Comparison of ENCODE assay signal across 8 cellular contexts in genomic region chr18:49898421-49898820, GRCh38.
DNase-seq lines count a peak whose midpoint lies in the region; ATAC-seq, FAIRE-seq and TF ChIP-seq lines count a peak whose summit lies in the region.

No MANE protein-coding gene starts in this region.

- no peaks in the 10 kb centered on the region for H3K4me1 ChIP-seq in small intestine (ENCODE audit: control insufficient read depth in 2 of 2, insufficient read depth in 1 of 2, low read depth in 1 of 2, low read length in 1 of 2)

- TF ChIP-seq CTCF in fibroblast of villous mesenchyme (IDR thresholded peaks at IDR 0.05; ENCODE audit: insufficient read depth, low read depth, low read length) = no peak

- WGBS in small intestine, 3 donors = 57 to 75% (median 69%) methylated on average over 7 of the region's 7 CpGs

- DNase-seq in EL = peak; percentile 53
- peak; percentile 79 for DNase-seq in NAMALWA (ENCODE audit: low spot score)
- DNase-seq in activated T-cell treated with anti-CD3 and anti-CD28 coated beads for 4 hours = peak; percentile 22
- peak; percentile 84 for DNase-seq in fibroblast of villous mesenchyme (ENCODE audit: low read depth)
- peak; percentile 30 for DNase-seq in small intestine

- H3K9me3 ChIP-seq in small intestine (ENCODE audit: control insufficient read depth, low read depth) = no peaks in the 10 kb centered on the region

- H3K27ac ChIP-seq in small intestine (ENCODE audit: low read depth in 1 of 2, low read length in 1 of 2) = no peak overlapping the region

- H3K36me3 ChIP-seq in small intestine (ENCODE audit: control insufficient read depth in 2 of 2, insufficient read depth in 2 of 2, low read length in 2 of 2) = peaks cover 0 to 14% of the 10 kb centered on the region in 2 donors

- H3K27me3 ChIP-seq in small intestine (ENCODE audit: control insufficient read depth in 2 of 2, insufficient read depth in 2 of 2, low read length in 2 of 2) = peaks cover 0 to 2% of the 10 kb centered on the region in 2 donors

- ATAC-seq in GM19395 (IDR thresholded peaks at IDR 0.05; ENCODE audit: unreplicated experiment) (no peak), HG03432 (IDR thresholded peaks at IDR 0.05; ENCODE audit: unreplicated experiment) (no peak), HG03196 (IDR thresholded peaks at IDR 0.05; ENCODE audit: unreplicated experiment) (no peak)

- no peak for FAIRE-seq in small intestine (lab: Jason Lieb, UNC)

- H3K4me3 ChIP-seq in fibroblast of villous mesenchyme (ENCODE audit: low read depth, low read length) (no peak overlapping the region), small intestine (ENCODE audit: low read depth in 1 of 2, low read length in 2 of 2) (no peak overlapping the region)

Comparison
In these comparisons a context has a peak if more than half of its experiments do, and no peak if none do; other contexts are left out.
1. DNase-seq: peak in every context shown above with its lines; median percentile 84 in fibroblast of villous mesenchyme; 79 in NAMALWA; 53 in EL; 30 in small intestine; 22 in activated T-cell treated with anti-CD3 and anti-CD28 coated beads for 4 hours.